Comparison of ENCODE assay signal across 20 cellular contexts in the genomic region with DNA sequence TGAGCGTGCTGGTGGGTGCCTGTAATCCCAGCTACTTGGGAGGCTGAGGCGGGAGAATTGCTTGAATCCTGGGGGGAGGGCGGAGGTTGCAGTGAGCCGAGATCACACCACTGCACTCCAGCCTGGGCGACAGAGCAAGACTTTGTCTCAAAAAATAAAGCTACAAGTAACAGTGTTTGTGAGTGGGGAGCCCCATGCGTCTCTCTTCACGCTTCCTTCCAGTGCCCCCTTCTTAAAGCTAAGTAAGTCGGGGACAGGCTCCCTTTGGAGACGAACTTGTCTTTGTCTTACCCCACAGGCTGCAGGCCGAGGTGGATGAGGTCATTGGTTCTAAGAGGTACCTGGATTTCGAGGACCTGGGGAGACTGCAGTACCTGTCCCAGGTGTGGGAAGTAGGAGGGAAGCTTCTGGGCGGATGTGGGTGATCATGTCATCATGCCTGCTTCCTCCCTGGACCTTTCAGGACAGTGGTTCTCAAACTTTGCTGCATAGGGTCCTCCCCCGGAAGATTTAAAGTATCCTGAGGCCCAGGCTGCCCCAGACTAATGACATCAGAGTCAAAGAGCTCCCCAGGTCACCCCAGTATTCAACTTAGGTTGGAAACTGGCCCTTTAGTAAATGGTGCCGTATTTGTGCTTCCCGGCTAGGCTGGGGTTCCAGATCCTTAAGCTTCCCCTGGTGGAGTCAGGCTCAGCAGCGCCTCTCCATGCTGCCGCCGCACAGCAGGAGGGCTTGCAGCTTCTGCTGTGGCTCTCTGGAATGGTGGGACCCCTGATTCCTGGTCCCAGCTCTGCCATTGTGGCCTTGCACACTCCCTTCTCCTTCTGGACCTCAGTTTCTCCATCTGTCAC. TPM values are rescaled to one million over a fixed set of nuclear protein-coding genes. Genes with fewer than 3 reads are reported as not detected.
"Had no signal": no experiment of that assay in that cellular context is flagged by ENCODE, and none has a peak within 500 bp of the region (broad histone marks: within the 10 kb centered on the region; RNA-seq: fewer than 3 reads in every experiment).

No MANE protein-coding gene starts in this region.

- ATAC-seq: activated CD4-positive, CD25-positive, alpha-beta regulatory T cell treated with anti-CD3 and anti-CD28 coated beads, Interleukin-2, amount 50 U/mL, for 24 hours; esophagus mucosa; gastrocnemius medialis; naive thymus-derived CD4-positive, alpha-beta T cell; stimulated activated naive CD8-positive, alpha-beta T cell treated with anti-CD3 and anti-CD28 coated beads, Interleukin-15, Interleukin-2, amounts not matched to agents 100 U/mL and 50 U/mL, for 24 hours had no signal

- H3K27me3 ChIP-seq: colonic mucosa, gastrocnemius medialis, tibial nerve, uterus had no signal

- H3K27ac ChIP-seq: colonic mucosa, gastrocnemius medialis, left ventricle myocardium inferior, neutrophil, tibial nerve, uterus had no signal

- H3K4me3 ChIP-seq: colonic mucosa, gastrocnemius medialis, left ventricle myocardium inferior, tibial nerve, uterus had no signal

- H3K27ac Mint-ChIP-seq: activated CD4-positive, alpha-beta T cell treated with anti-CD3 and anti-CD28 coated beads, Interleukin-2, amount 10 ng/mL, durations not matched to agents 7 days and 5 days; activated naive CD8-positive, alpha-beta T cell treated with anti-CD3 and anti-CD28 coated beads, Interleukin-2, amount 10 ng/mL, durations not matched to agents 7 days and 5 days; brain; memory B cell; naive thymus-derived CD4-positive, alpha-beta T cell had no signal

- H3K4me1 Mint-ChIP-seq: activated CD4-positive, alpha-beta T cell treated with anti-CD3 and anti-CD28 coated beads, Interleukin-2, amount 10 ng/mL, durations not matched to agents 7 days and 5 days; activated naive CD8-positive, alpha-beta T cell treated with anti-CD3 and anti-CD28 coated beads, Interleukin-2, amount 10 ng/mL, durations not matched to agents 7 days and 5 days; naive thymus-derived CD4-positive, alpha-beta T cell had no signal

- H3K9me3 Mint-ChIP-seq: activated CD4-positive, alpha-beta T cell treated with anti-CD3 and anti-CD28 coated beads, Interleukin-2, amount 10 ng/mL, durations not matched to agents 7 days and 5 days; activated naive CD8-positive, alpha-beta T cell treated with anti-CD3 and anti-CD28 coated beads, Interleukin-2, amount 10 ng/mL, durations not matched to agents 7 days and 5 days; brain had no signal

- H3K4me3 Mint-ChIP-seq: activated CD4-positive, alpha-beta T cell treated with anti-CD3 and anti-CD28 coated beads, Interleukin-2, amount 10 ng/mL, durations not matched to agents 7 days and 5 days; activated naive CD8-positive, alpha-beta T cell treated with anti-CD3 and anti-CD28 coated beads, Interleukin-2, amount 10 ng/mL, durations not matched to agents 7 days and 5 days; brain; memory B cell; naive thymus-derived CD4-positive, alpha-beta T cell had no signal

- H3K4me1 ChIP-seq: colonic mucosa, gastrocnemius medialis, left ventricle myocardium inferior, tibial nerve, uterus had no signal

- DNase-seq: activated CD4-positive, alpha-beta T cell treated with anti-CD3 and anti-CD28 coated beads, Interleukin-2, amount 10 ng/mL, durations not matched to agents 7 days and 5 days; activated naive CD4-positive, alpha-beta T cell treated with Interleukin-2 at 50 U/mL for 16 hours; activated naive CD8-positive, alpha-beta T cell treated with anti-CD3 and anti-CD28 coated beads, Interleukin-2, amount 10 ng/mL, durations not matched to agents 7 days and 5 days; amygdala; central memory CD4-positive, alpha-beta T cell; colonic mucosa; gastrocnemius medialis; left ventricle myocardium inferior; stimulated activated naive CD8-positive, alpha-beta T cell treated with anti-CD3 and anti-CD28 coated beads, Interleukin-15, Interleukin-2, amounts not matched to agents 100 U/mL and 50 U/mL, for 24 hours; substantia nigra; T-helper 1 cell had no signal

- H3K36me3 Mint-ChIP-seq: activated naive CD8-positive, alpha-beta T cell treated with anti-CD3 and anti-CD28 coated beads, Interleukin-2, amount 10 ng/mL, durations not matched to agents 7 days and 5 days; brain; memory B cell; naive thymus-derived CD4-positive, alpha-beta T cell had no signal

- H3K36me3 ChIP-seq: colonic mucosa, gastrocnemius medialis, left ventricle myocardium inferior, neutrophil, tibial nerve, uterus had no signal

- H3K27me3 Mint-ChIP-seq: activated CD4-positive, alpha-beta T cell treated with anti-CD3 and anti-CD28 coated beads, Interleukin-2, amount 10 ng/mL, durations not matched to agents 7 days and 5 days; activated naive CD8-positive, alpha-beta T cell treated with anti-CD3 and anti-CD28 coated beads, Interleukin-2, amount 10 ng/mL, durations not matched to agents 7 days and 5 days had no signal

- H3K9me3 ChIP-seq: colonic mucosa, gastrocnemius medialis, left ventricle myocardium inferior, neutrophil, tibial nerve, uterus had no signal

RNA-seq across cellular contexts. Expression of gene CYP46A1, which starts 37.1 kb away (rescaled TPM):
- total RNA-seq: esophagus mucosa, kidney epithelial cell had no signal
